In the genomic region with DNA sequence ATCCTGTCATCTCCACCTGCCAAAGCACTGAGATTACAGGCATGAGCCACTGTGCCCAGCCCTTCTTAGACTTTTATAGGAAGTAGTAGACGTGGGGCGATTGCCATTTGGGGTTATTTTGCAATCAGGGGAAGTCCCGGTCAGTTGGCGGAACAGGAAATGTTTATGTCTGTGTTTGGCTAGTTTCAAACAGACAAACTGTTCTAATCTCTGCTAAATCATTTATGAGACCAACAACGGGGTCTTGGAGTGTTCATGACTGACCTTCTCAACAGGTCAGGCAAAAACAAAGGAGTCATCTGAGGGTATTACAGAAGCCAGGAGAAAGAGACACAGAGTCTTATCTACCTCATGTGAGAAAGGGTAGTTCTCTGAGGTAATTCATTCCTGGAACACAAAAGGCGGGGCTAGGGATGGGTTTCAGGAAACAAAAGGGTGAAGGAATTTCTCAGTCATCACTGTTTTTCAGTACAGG, we compare ENCODE assay signal across 8 cellular contexts. TPM values are rescaled to one million over a fixed set of nuclear protein-coding genes. Genes with fewer than 3 reads are reported as not detected.
DNase-seq lines count a peak whose midpoint lies in the region; ATAC-seq and FAIRE-seq lines count a peak whose summit lies in the region.

No MANE protein-coding gene starts in this region.

- H3K27ac ChIP-seq in small intestine (ENCODE audit: low read depth in 1 of 2, low read length in 1 of 2): peak overlapping the region; percentile 24 to 85

- peak; percentile 70 for ATAC-seq in HG03060 (IDR thresholded peaks at IDR 0.05; ENCODE audit: low read depth, unreplicated experiment)

- FAIRE-seq in small intestine (lab: Jason Lieb, UNC): no peak

- DNase-seq in activated naive CD4-positive, alpha-beta T cell treated with Interleukin-2 at 50 U/mL for 16 hours: peak; percentile 30
- DNase-seq in activated naive CD4-positive, alpha-beta T cell (lab: John Stamatoyannopoulos, UW): no peak
- DNase-seq in SKM-1 treated with dmso at 0.1 percent for 144 hours (lab: John Stamatoyannopoulos, UW; ENCODE audit: unreplicated experiment): peak; percentile 73
- peak; percentile 33 for DNase-seq in globus pallidus (ENCODE audit: low spot score)
- peak; percentile 87 for DNase-seq in small intestine
- DNase-seq in superior temporal gyrus (ENCODE audit: extremely low spot score): no peak
- DNase-seq in NCI-H1930 (lab: John Stamatoyannopoulos, UW): no peak

- H3K36me3 ChIP-seq in small intestine (ENCODE audit: control insufficient read depth in 2 of 2, insufficient read depth in 2 of 2, low read length in 2 of 2): no peaks in the 10 kb centered on the region

- H3K27me3 ChIP-seq in small intestine (ENCODE audit: control insufficient read depth in 2 of 2, insufficient read depth in 2 of 2, low read length in 2 of 2): no peaks in the 10 kb centered on the region

- no peaks in the 10 kb centered on the region for H3K9me3 ChIP-seq in small intestine (ENCODE audit: control insufficient read depth, low read depth)

- no peaks in the 10 kb centered on the region for H3K4me1 ChIP-seq in small intestine (ENCODE audit: control insufficient read depth in 2 of 2, insufficient read depth in 1 of 2, low read depth in 1 of 2, low read length in 1 of 2)

- WGBS in small intestine, 3 donors: 4 to 16% (median 8%) methylated on average over 6 of the region's 6 CpGs

- no peak overlapping the region for H3K4me3 ChIP-seq in small intestine (ENCODE audit: low read depth in 1 of 2, low read length in 2 of 2)

RNA-seq across cellular contexts. Expression of gene TPK1, which starts 6.6 kb away (rescaled TPM):
- polyA plus RNA-seq in small intestine: 10 to 100 TPM; 10.9 to 21.9 (median 19.7) TPM

Comparison
In these comparisons a context has a peak if more than half of its experiments do, and no peak if none do; other contexts are left out.
1. DNase-seq: peak in activated naive CD4-positive, alpha-beta T cell treated with Interleukin-2 at 50 U/mL for 16 hours (single experiment), SKM-1 treated with dmso at 0.1 percent for 144 hours (single experiment), globus pallidus (single experiment) and small intestine (single experiment); none in activated naive CD4-positive, alpha-beta T cell (0 of 4), superior temporal gyrus (single experiment) and NCI-H1930 (0 of 2).